ENCODE assay signal across 8 cellular contexts in genomic region chr15:66293085-66293418, GRCh38. TPM values are rescaled to one million over a fixed set of nuclear protein-coding genes. Genes with fewer than 3 reads are reported as not detected.
A peak's percentile ranks its signal among the peaks of the same experiment; 100 is the strongest.
DNase-seq lines count a peak whose midpoint lies in the region; ATAC-seq and TF ChIP-seq lines count a peak whose summit lies in the region.

No MANE protein-coding gene starts in this region.

- no peak for TF ChIP-seq EP300 in neural cell (conservative IDR thresholded peaks at IDR 0.05; ENCODE audit: poor library complexity, severe bottlenecking)

- CTCF ChIA-PET in Caco-2 (lab: Charles Lee): interaction anchor here (2.6 kb wide), 1 partner anchor 206 kb away, joined by 8 read pairs; no protein-coding TSS in a partner anchor

- no peak overlapping the region for H3K4me2 ChIP-seq in neural cell (ENCODE audit: low read length)

- no peaks in the 10 kb centered on the region for H3K9me2 ChIP-seq in neural cell (ENCODE audit: insufficient read depth, low read length)

- intact Hi-C loops in Caco-2 (cut with micrococcal nuclease; ENCODE audit: unreplicated experiment): no loop called here

- POLR2A ChIA-PET in Caco-2 (lab: Charles Lee): interaction anchor here (0.6 to 1.0 kb wide), 3 partner anchors 93 to 391 kb away, joined by 3 to 5 read pairs (median 3); partner anchors contain the start of gene MAP2K1

- H3K9me3 Mint-ChIP-seq in Caco-2 (ENCODE audit: unreplicated experiment) (no peaks in the 10 kb centered on the region), endodermal cell (no peaks in the 10 kb centered on the region)

- H3K36me3 Mint-ChIP-seq in Caco-2 (ENCODE audit: insufficient read depth, unreplicated experiment) (peaks cover 19% of the 10 kb centered on the region), endodermal cell (ENCODE audit: low read depth) (peaks cover 10% of the 10 kb centered on the region)

- H3K4me3 Mint-ChIP-seq in Caco-2 (ENCODE audit: unreplicated experiment) (peak overlapping the region; percentile 91), endodermal cell (peak overlapping the region; percentile 74)

- H3K9me3 ChIP-seq in Caco-2: no peaks in the 10 kb centered on the region
- H3K9me3 ChIP-seq in endodermal cell (ENCODE audit: control insufficient read depth, low read length): no peaks in the 10 kb centered on the region
- H3K9me3 ChIP-seq in neural cell (ENCODE audit: low read length): no peaks in the 10 kb centered on the region

- H4K20me1 ChIP-seq in neural cell (ENCODE audit: insufficient read depth): no peaks in the 10 kb centered on the region

- H3K4me1 Mint-ChIP-seq in Caco-2 (ENCODE audit: low read depth, unreplicated experiment) (peaks cover 6% of the 10 kb centered on the region), endodermal cell (peaks cover 23% of the 10 kb centered on the region)

- H3K4me1 ChIP-seq in Caco-2 (peaks cover 19% of the 10 kb centered on the region; the same call in 1 of the 2 replicates), endodermal cell (ENCODE audit: control insufficient read depth, insufficient read depth, low read length) (peaks cover 6% of the 10 kb centered on the region)

- peaks cover 3% of the 10 kb centered on the region for H3K79me2 ChIP-seq in neural cell (replicated peaks; ENCODE audit: insufficient read depth, low read length)

- 30 to 58% methylated on average over 9 to 13 of the region's 13 CpGs for WGBS in endodermal cell (ENCODE audit: insufficient coverage in 1 of 2, insufficient read length in 1 of 2), 2 experiments

- TF ChIP-seq CTCF in Caco-2 (IDR thresholded peaks at IDR 0.05; ENCODE audit: insufficient read depth in 1 of 2, low read depth in 1 of 2, low read length in 1 of 2, severe bottlenecking in 1 of 2, unreplicated experiment in 1 of 2) (no peak), endodermal cell (conservative IDR thresholded peaks at IDR 0.05) (no peak), neural cell (IDR thresholded peaks at IDR 0.05; ENCODE audit: poor library complexity, severe bottlenecking) (no peak)

- no peak for TF ChIP-seq RAD21 in neural cell (conservative IDR thresholded peaks at IDR 0.05)

- no TSS peak for BruUV-seq in Caco-2 (replicated peaks; lab: Mats Ljungman, UMichigan)

- H3K36me3 ChIP-seq in Caco-2 (ENCODE audit: control insufficient read depth, insufficient read depth, low read length): no peaks in the 10 kb centered on the region
- peaks cover 2% of the 10 kb centered on the region for H3K36me3 ChIP-seq in endodermal cell (ENCODE audit: control insufficient read depth, insufficient read depth, low read length)
- H3K36me3 ChIP-seq in neural cell (ENCODE audit: insufficient read depth, low read length): no peaks in the 10 kb centered on the region

- no peaks in the 10 kb centered on the region for H3K27me3 ChIP-seq in Caco-2 (replicated peaks; ENCODE audit: control insufficient read depth, insufficient read depth, low read length)
- no peaks in the 10 kb centered on the region for H3K27me3 ChIP-seq in endodermal cell (ENCODE audit: control insufficient read depth, insufficient read depth, low read length, poor library complexity, severe bottlenecking)
- H3K27me3 ChIP-seq in neural cell (ENCODE audit: insufficient read depth, low read depth, low read length): no peaks in the 10 kb centered on the region

- H3K9ac ChIP-seq in endodermal cell (ENCODE audit: extremely low read depth, low read length, poor library complexity, severe bottlenecking) (no peak overlapping the region), neural cell (ENCODE audit: low read length) (peak overlapping the region; percentile 72)

- H3K27ac Mint-ChIP-seq in Caco-2 (ENCODE audit: unreplicated experiment): peak overlapping the region; percentile 77
- peak overlapping the region; percentile 75 for H3K27ac Mint-ChIP-seq in endodermal cell

- peak overlapping the region; percentile 34 for H2AFZ ChIP-seq in neural cell (ENCODE audit: low read depth, low read length)

- H3K27me3 Mint-ChIP-seq in Caco-2 (ENCODE audit: insufficient read depth, unreplicated experiment) (no peaks in the 10 kb centered on the region), endodermal cell (ENCODE audit: insufficient read depth) (peaks cover 3% of the 10 kb centered on the region)

- DNase-seq in Caco-2: peak in 1 of 2 experiments; percentile 51
- peak; percentile 57 for DNase-seq in NCI-H1417 treated with DMSO at 0.1 percent for 48 hours (lab: John Stamatoyannopoulos, UW)
- DNase-seq in endodermal cell: no peak
- DNase-seq in activated CD4-positive, alpha-beta T cell treated with anti-CD3 and anti-CD28 coated beads, Interleukin-2, amount 50 U/mL, for 48 hours: no peak

- H3K4me3 ChIP-seq in Caco-2 (ENCODE audit: low read depth, low read length) (peak overlapping the region; percentile 72), endodermal cell (ENCODE audit: low read length) (peak overlapping the region; percentile 74), neural cell (ENCODE audit: low read length) (peak overlapping the region; percentile 67)

- no peak overlapping the region for H3K27ac ChIP-seq in endodermal cell (ENCODE audit: low read depth, low read length)
- peak overlapping the region; percentile 54 for H3K27ac ChIP-seq in neural cell (ENCODE audit: low read length)

- ATAC-seq in HG02623 (IDR thresholded peaks at IDR 0.05; ENCODE audit: unreplicated experiment) (no peak), HG02642 (IDR thresholded peaks at IDR 0.05; ENCODE audit: poor library complexity, unreplicated experiment) (no peak), HG03159 (IDR thresholded peaks at IDR 0.05; ENCODE audit: unreplicated experiment) (no peak)

- no peaks in the 10 kb centered on the region for H3F3A ChIP-seq in neural cell (ENCODE audit: insufficient read depth, low read length, poor library complexity, severe bottlenecking)

TF ChIP-seq in neural cell, 6 proteins besides CTCF, POLR2A, EP300 and RAD21:
- TF ChIP-seq SMC3 (conservative IDR thresholded peaks at IDR 0.05; ENCODE audit: poor library complexity) (no peak), REST (IDR thresholded peaks at IDR 0.05; ENCODE audit: borderline replicate concordance) (no peak), POLR2AphosphoS5 (IDR thresholded peaks at IDR 0.05) (no peak), TAF1 (IDR thresholded peaks at IDR 0.05; ENCODE audit: low read depth) (no peak), MXI1 (conservative IDR thresholded peaks at IDR 0.05; ENCODE audit: poor library complexity, severe bottlenecking) (no peak), EZH2 (IDR thresholded peaks at IDR 0.05; ENCODE audit: borderline replicate concordance, insufficient read depth, low read length, poor library complexity, severe bottlenecking) (no peak)

RNA-seq across cellular contexts. Expression of gene DIS3L, which starts 0.3 kb away (rescaled TPM):
- 25.3 and 25.6 TPM in 2 replicates for total RNA-seq in Caco-2 (2022)
- total RNA-seq in endodermal cell: 10 to 100 TPM; 26.3 to 38.4 TPM
- 15.9 TPM for polyA plus RNA-seq in endodermal cell (2013, experiment 1 of 2)
- 13.6 TPM for polyA plus RNA-seq in endodermal cell (2013, experiment 2 of 2)
- polyA plus RNA-seq in neural cell: 9.9 and 16.8 TPM in 2 replicates
- 25.8 and 27.9 TPM in 2 replicates for polyA minus RNA-seq in neural cell

RNA-seq across cellular contexts. Expression of gene MEGF11, which starts 39.5 kb away (rescaled TPM):
- total RNA-seq in Caco-2 (2022) (0.58 and 0.66 TPM in 2 replicates), endodermal cell (1 to 10 TPM in 1 of 2 donors, under 1 TPM in 1; 0.73 to 1.2 TPM)
- 1.5 TPM for polyA plus RNA-seq in endodermal cell (2013, experiment 1 of 2)
- polyA plus RNA-seq in endodermal cell (2013, experiment 2 of 2): 0.58 TPM
- polyA plus RNA-seq in neural cell: 0.18 and 0.64 TPM in 2 replicates
- 0.49 and 0.69 TPM in 2 replicates for polyA minus RNA-seq in neural cell
